In genomic region chr18:51006061-51006818, GRCh38 we compare ENCODE assay signal across 16 cellular contexts.
"Had no signal": no experiment of that assay in that cellular context is flagged by ENCODE, and none has a peak within 500 bp of the region (broad histone marks: within the 10 kb centered on the region; RNA-seq: fewer than 3 reads in every experiment).

No MANE protein-coding gene starts in this region.

- DNase-seq: activated CD4-positive, alpha-beta T cell treated with anti-CD3 and anti-CD28 coated beads for 1 hour; activated CD4-positive, alpha-beta T cell treated with anti-CD3 and anti-CD28 coated beads, Interleukin-2, amount 50 U/mL, for 4 hours; activated naive CD4-positive, alpha-beta T cell treated with Interleukin-2 at 50 U/mL for 16 hours; activated naive CD8-positive, alpha-beta T cell treated with anti-CD3 and anti-CD28 coated beads, Interleukin-2, amount 50 U/mL, for 24 hours; activated T-cell treated with anti-CD3 and anti-CD28 coated beads for 4 hours; dorsolateral prefrontal cortex; mammary epithelial cell; naive B cell; stimulated activated CD4-positive, alpha-beta T cell treated with anti-CD3 and anti-CD28 coated beads, Interleukin-2, amount 100 ng/mL, for 48 hours; T-helper 9 cell had no signal

- H3K4me2 ChIP-seq: neural progenitor cell had no signal

- H3K36me3 ChIP-seq: neural progenitor cell had no signal

- H3K27me3 ChIP-seq: dorsolateral prefrontal cortex, neural progenitor cell had no signal

- ATAC-seq: activated naive CD8-positive, alpha-beta T cell treated with anti-CD3 and anti-CD28 coated beads, Interleukin-2, amount 50 U/mL, for 24 hours; esophagus mucosa; stimulated activated memory B cell treated with anti-CD40 and anti-IgM and Interleukin-4, amounts not matched to agents 10 μg/mL and 1 μg/mL and 100 μg/mL, for 72 hours had no signal

- H3K27ac Mint-ChIP-seq: activated naive CD8-positive, alpha-beta T cell treated with anti-CD3 and anti-CD28 coated beads, Interleukin-2, amount 50 U/mL, for 24 hours; neural progenitor cell; stimulated activated memory B cell treated with anti-CD40 and anti-IgM and Interleukin-4, amounts not matched to agents 10 μg/mL and 1 μg/mL and 100 μg/mL, for 72 hours had no signal

- H3K36me3 Mint-ChIP-seq: naive B cell had no signal

- H2AFZ ChIP-seq: neural progenitor cell had no signal

- H3K4me3 ChIP-seq: dorsolateral prefrontal cortex, neural progenitor cell had no signal

- FAIRE-seq: astrocyte, endometrium, urothelium cell line had no signal

- H3K4me3 Mint-ChIP-seq: activated naive CD8-positive, alpha-beta T cell treated with anti-CD3 and anti-CD28 coated beads, Interleukin-2, amount 50 U/mL, for 24 hours; naive B cell; neural progenitor cell; stimulated activated memory B cell treated with anti-CD40 and anti-IgM and Interleukin-4, amounts not matched to agents 10 μg/mL and 1 μg/mL and 100 μg/mL, for 72 hours had no signal

- H3K9ac ChIP-seq: neural progenitor cell had no signal

- H3K4me1 Mint-ChIP-seq: activated naive CD8-positive, alpha-beta T cell treated with anti-CD3 and anti-CD28 coated beads, Interleukin-2, amount 50 U/mL, for 24 hours; neural progenitor cell; stimulated activated memory B cell treated with anti-CD40 and anti-IgM and Interleukin-4, amounts not matched to agents 10 μg/mL and 1 μg/mL and 100 μg/mL, for 72 hours had no signal

- H3K27ac ChIP-seq: dorsolateral prefrontal cortex, neural progenitor cell had no signal

- H3K27me3 Mint-ChIP-seq: activated naive CD8-positive, alpha-beta T cell treated with anti-CD3 and anti-CD28 coated beads, Interleukin-2, amount 50 U/mL, for 24 hours; naive B cell; stimulated activated memory B cell treated with anti-CD40 and anti-IgM and Interleukin-4, amounts not matched to agents 10 μg/mL and 1 μg/mL and 100 μg/mL, for 72 hours had no signal
